In the genomic region with DNA sequence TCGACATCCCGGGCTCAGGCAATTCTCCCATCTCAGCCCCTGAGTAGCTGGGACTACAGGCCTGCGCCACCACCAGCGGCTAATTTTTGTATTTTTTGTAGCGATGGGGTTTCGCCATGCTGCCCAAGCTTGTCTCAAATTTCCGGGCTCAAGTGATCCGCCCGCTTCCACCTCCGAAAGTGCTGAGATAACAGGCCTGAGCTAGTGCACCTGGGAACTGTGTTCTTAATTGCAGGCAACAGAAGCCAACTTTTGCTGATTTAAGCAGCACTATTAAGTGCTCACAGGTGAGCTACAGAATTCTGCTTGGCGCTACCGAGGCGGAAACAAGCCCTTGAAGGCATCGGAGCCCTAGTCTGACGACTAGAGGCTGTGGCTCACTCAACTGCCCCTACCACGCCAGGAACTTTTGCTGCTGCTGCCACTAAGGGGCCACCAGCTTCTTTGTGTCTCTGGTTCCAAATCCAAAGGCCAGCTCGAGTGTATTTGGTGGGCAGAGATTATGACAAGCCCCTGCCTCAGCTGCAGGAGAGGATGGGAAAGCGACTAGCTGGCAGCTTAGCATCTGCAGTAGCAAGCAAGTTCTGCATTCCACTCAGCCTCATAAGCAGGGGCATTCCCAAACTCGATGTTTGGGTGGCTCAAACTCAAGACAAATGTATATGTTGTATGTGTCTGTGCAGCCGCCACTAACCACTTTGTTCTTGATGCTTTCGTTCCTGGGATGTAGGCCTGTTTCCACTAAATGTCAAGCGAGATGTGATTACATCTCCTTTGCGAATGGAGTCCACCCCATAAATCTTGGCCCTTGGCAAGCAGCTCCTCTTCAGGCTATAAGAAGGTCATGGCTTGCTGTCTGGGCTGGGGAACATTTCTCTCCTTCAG, we compare ENCODE assay signal across 21 cellular contexts. TPM values are rescaled to one million over a fixed set of nuclear protein-coding genes. Genes with fewer than 3 reads are reported as not detected.
DNase-seq lines count a peak whose midpoint lies in the region; ATAC-seq and TF ChIP-seq lines count a peak whose summit lies in the region.
"Had no signal": no experiment of that assay in that cellular context is flagged by ENCODE, and none has a peak within 500 bp of the region (broad histone marks: within the 10 kb centered on the region; RNA-seq: fewer than 3 reads in every experiment).

No MANE protein-coding gene starts in this region.

- no peak overlapping the region for H3K4me3 Mint-ChIP-seq in chondrocyte (ENCODE audit: unreplicated experiment)
- H3K4me3 Mint-ChIP-seq in activated T-helper 1 cell treated with anti-CD3 and anti-CD28 coated beads, Interleukin-12 subunit alpha, Interleukin-12 subunit beta, Interleukin-2, Interleukin-4 antibody, amounts not matched to agents 30 ng/mL and 10 ng/mL and 1 ng/mL, durations not matched to agents 14 hours and 24 hours and 36 hours, result no peak overlapping the region
- H3K4me3 Mint-ChIP-seq: CD4-positive, alpha-beta T cell; immature natural killer cell; stimulated activated memory B cell treated with anti-CD40 and anti-IgM and Interleukin-4, amounts not matched to agents 10 μg/mL and 1 μg/mL and 100 μg/mL, for 72 hours had no signal

- peaks cover 0 to 13% of the 10 kb centered on the region in 2 donors for H3K27me3 ChIP-seq in left lung

- no peaks in the 10 kb centered on the region for H3K4me1 ChIP-seq in left lung

- H3K36me3 Mint-ChIP-seq in chondrocyte (ENCODE audit: low read depth), result peaks cover 10% of the 10 kb centered on the region
- no peaks in the 10 kb centered on the region for H3K36me3 Mint-ChIP-seq in activated T-helper 1 cell treated with anti-CD3 and anti-CD28 coated beads, Interleukin-12 subunit alpha, Interleukin-12 subunit beta, Interleukin-2, Interleukin-4 antibody, amounts not matched to agents 30 ng/mL and 10 ng/mL and 1 ng/mL, durations not matched to agents 14 hours and 24 hours and 36 hours (ENCODE audit: low read depth)
- H3K36me3 Mint-ChIP-seq: stimulated activated memory B cell treated with anti-CD40 and anti-IgM and Interleukin-4, amounts not matched to agents 10 μg/mL and 1 μg/mL and 100 μg/mL, for 72 hours had no signal

- no peak overlapping the region for H3K4me3 ChIP-seq in left lung
- H3K4me3 ChIP-seq: lung, thoracic aorta had no signal

- TF ChIP-seq CTCF in chondrocyte (IDR thresholded peaks at IDR 0.05) (no peak), left lung (IDR thresholded peaks at IDR 0.05) (no peak)

- H3K27me3 Mint-ChIP-seq in chondrocyte (ENCODE audit: low read depth), result peaks cover 21% of the 10 kb centered on the region
- peaks cover 19% of the 10 kb centered on the region for H3K27me3 Mint-ChIP-seq in activated T-helper 1 cell treated with anti-CD3 and anti-CD28 coated beads, Interleukin-12 subunit alpha, Interleukin-12 subunit beta, Interleukin-2, Interleukin-4 antibody, amounts not matched to agents 30 ng/mL and 10 ng/mL and 1 ng/mL, durations not matched to agents 14 hours and 24 hours and 36 hours (ENCODE audit: insufficient read depth)

- no peak overlapping the region for H3K27ac ChIP-seq in left lung
- H3K27ac ChIP-seq: thoracic aorta, WERI-Rb-1 had no signal

- no peaks in the 10 kb centered on the region for H3K36me3 ChIP-seq in left lung
- H3K36me3 ChIP-seq: thoracic aorta, WERI-Rb-1 had no signal

- no peak overlapping the region for H3K27ac Mint-ChIP-seq in chondrocyte (ENCODE audit: unreplicated experiment)
- no peak overlapping the region for H3K27ac Mint-ChIP-seq in activated T-helper 1 cell treated with anti-CD3 and anti-CD28 coated beads, Interleukin-12 subunit alpha, Interleukin-12 subunit beta, Interleukin-2, Interleukin-4 antibody, amounts not matched to agents 30 ng/mL and 10 ng/mL and 1 ng/mL, durations not matched to agents 14 hours and 24 hours and 36 hours
- H3K27ac Mint-ChIP-seq: CD4-positive, alpha-beta T cell; immature natural killer cell; stimulated activated memory B cell treated with anti-CD40 and anti-IgM and Interleukin-4, amounts not matched to agents 10 μg/mL and 1 μg/mL and 100 μg/mL, for 72 hours had no signal

- H3K4me1 Mint-ChIP-seq in chondrocyte (ENCODE audit: low read depth), result no peaks in the 10 kb centered on the region
- H3K4me1 Mint-ChIP-seq in activated T-helper 1 cell treated with anti-CD3 and anti-CD28 coated beads, Interleukin-12 subunit alpha, Interleukin-12 subunit beta, Interleukin-2, Interleukin-4 antibody, amounts not matched to agents 30 ng/mL and 10 ng/mL and 1 ng/mL, durations not matched to agents 14 hours and 24 hours and 36 hours (ENCODE audit: low read depth), result no peaks in the 10 kb centered on the region
- H3K4me1 Mint-ChIP-seq: immature natural killer cell; stimulated activated memory B cell treated with anti-CD40 and anti-IgM and Interleukin-4, amounts not matched to agents 10 μg/mL and 1 μg/mL and 100 μg/mL, for 72 hours had no signal

- no peaks in the 10 kb centered on the region for H3K9me3 ChIP-seq in left lung
- H3K9me3 ChIP-seq: thoracic aorta had no signal

- ATAC-seq in sciatic nerve, result no peak
- no peak for ATAC-seq in GM19351 (IDR thresholded peaks at IDR 0.05; ENCODE audit: unreplicated experiment)
- ATAC-seq in left lung, result no peak
- ATAC-seq: stimulated activated memory B cell treated with anti-CD40 and anti-IgM and Interleukin-4, amounts not matched to agents 10 μg/mL and 1 μg/mL and 100 μg/mL, for 72 hours had no signal

- peaks cover 9% of the 10 kb centered on the region for H3K9me3 Mint-ChIP-seq in chondrocyte (ENCODE audit: low read depth)
- no peaks in the 10 kb centered on the region for H3K9me3 Mint-ChIP-seq in activated T-helper 1 cell treated with anti-CD3 and anti-CD28 coated beads, Interleukin-12 subunit alpha, Interleukin-12 subunit beta, Interleukin-2, Interleukin-4 antibody, amounts not matched to agents 30 ng/mL and 10 ng/mL and 1 ng/mL, durations not matched to agents 14 hours and 24 hours and 36 hours
- H3K9me3 Mint-ChIP-seq: CD4-positive, alpha-beta T cell; immature natural killer cell had no signal

- peak; percentile 91 for DNase-seq in DMS79 treated with DMSO at 0.1 percent for 48 hours (lab: John Stamatoyannopoulos, UW)
- peak; percentile 72 for DNase-seq in NCI-H2107 treated with DMSO at 0.1 percent for 48 hours (lab: John Stamatoyannopoulos, UW; ENCODE audit: unreplicated experiment)
- peak; percentile 29 for DNase-seq in chondrocyte (ENCODE audit: low spot score)
- DNase-seq in sciatic nerve (ENCODE audit: low spot score), result peak; percentile 40
- no peak for DNase-seq in activated T-helper 1 cell treated with anti-CD3 and anti-CD28 coated beads, Interleukin-12 subunit alpha, Interleukin-12 subunit beta, Interleukin-2, Interleukin-4 antibody, amounts not matched to agents 30 ng/mL and 10 ng/mL and 1 ng/mL, durations not matched to agents 14 hours and 24 hours and 36 hours (ENCODE audit: low spot score)
- DNase-seq in left lung, result no peak
- DNase-seq: activated CD4-positive, alpha-beta T cell treated with anti-CD3 and anti-CD28 coated beads, Interleukin-2, amount 50 U/mL, for 1 hour; activated CD8-positive, alpha-beta memory T cell treated with anti-CD3 and anti-CD28 coated beads, Interleukin-2, amount 50 U/mL, for 48 hours; CD4-positive, alpha-beta T cell; dermis blood vessel endothelial cell; DND-41; HCEC 1CT; immature natural killer cell; NCI-H2227 treated with DMSO at 0.1 percent for 48 hours; WERI-Rb-1 had no signal

- intact Hi-C loops in sciatic nerve (cut with DNase I) (no loop called here), left lung (cut with DNase I) (no loop called here)
- intact Hi-C loops in activated T-helper 1 cell treated with anti-CD3 and anti-CD28 coated beads, Interleukin-12 subunit alpha, Interleukin-12 subunit beta, Interleukin-2, Interleukin-4 antibody, amounts not matched to agents 30 ng/mL and 10 ng/mL and 1 ng/mL, durations not matched to agents 14 hours and 24 hours and 36 hours (cut with micrococcal nuclease), result no loop called here

RNA-seq across cellular contexts. Expression of a gene that starts 10.6 kb away (rescaled TPM):
- 0.05 to 0.36 TPM (median 0.10 TPM) in 3 replicates for total RNA-seq in chondrocyte
- 3.3 TPM for total RNA-seq in sciatic nerve
- total RNA-seq in activated T-helper 1 cell treated with anti-CD3 and anti-CD28 coated beads, Interleukin-12 subunit alpha, Interleukin-12 subunit beta, Interleukin-2, Interleukin-4 antibody, amounts not matched to agents 30 ng/mL and 10 ng/mL and 1 ng/mL, durations not matched to agents 14 hours and 24 hours and 36 hours, result not detected in 2 replicates
- 1 to 10 TPM; 3.7 to 3.9 TPM for total RNA-seq in left lung
- total RNA-seq: CD4-positive, alpha-beta T cell; fibroblast of villous mesenchyme; T-helper 2 cell treated with Interferon-gamma antibody and Interleukin-4, amounts not matched to agents 100 ng/mL and 5 ng/mL, for 36 hours had no signal

Comparison
In these comparisons a context has a peak if more than half of its experiments do, and no peak if none do; other contexts are left out.
1. DNase-seq: peak in DMS79 treated with DMSO at 0.1 percent for 48 hours (single experiment), NCI-H2107 treated with DMSO at 0.1 percent for 48 hours (single experiment), chondrocyte (single experiment) and sciatic nerve (single experiment); none in activated T-helper 1 cell treated with anti-CD3 and anti-CD28 coated beads, Interleukin-12 subunit alpha, Interleukin-12 subunit beta, Interleukin-2, Interleukin-4 antibody, amounts not matched to agents 30 ng/mL and 10 ng/mL and 1 ng/mL, durations not matched to agents 14 hours and 24 hours and 36 hours (single experiment) and left lung (0 of 2).